ENCODE assay signal across 1 cellular context in the genomic region with DNA sequence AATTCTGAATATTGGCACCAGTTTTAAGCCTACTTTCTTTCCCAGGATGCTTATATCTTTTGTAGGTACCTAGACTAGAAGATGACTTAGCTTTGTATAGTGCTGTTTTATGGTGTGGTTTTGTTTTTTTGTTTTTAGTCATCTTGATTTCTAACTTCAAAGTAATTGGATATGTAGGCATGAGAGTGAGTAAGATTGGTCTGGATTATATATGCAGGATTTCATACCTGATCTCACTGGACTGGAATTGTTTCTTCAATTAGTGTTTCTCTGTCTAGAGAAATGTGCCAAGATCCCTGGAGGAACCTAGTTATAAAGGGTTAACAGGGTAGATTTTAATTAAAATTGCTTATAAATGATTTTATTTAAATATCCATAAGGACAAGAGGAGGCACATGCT.
TF ChIP-seq lines count a peak whose summit lies in the region.

No MANE protein-coding gene starts in this region.

TF ChIP-seq in IMR-90, 13 proteins besides CTCF, POLR2A, EP300 and RAD21:
- TF ChIP-seq CEBPB (IDR thresholded peaks at IDR 0.05; ENCODE audit: low read depth, low read length), result no peak
- no peak for TF ChIP-seq CHD1 (IDR thresholded peaks at IDR 0.05; ENCODE audit: low read depth, low read length)
- no peak for TF ChIP-seq NFE2L2 (IDR thresholded peaks at IDR 0.05; ENCODE audit: low read depth, low read length)
- no peak for TF ChIP-seq USF2 (IDR thresholded peaks at IDR 0.05; ENCODE audit: low read depth, low read length)
- TF ChIP-seq BHLHE40 (IDR thresholded peaks at IDR 0.05; ENCODE audit: low read depth, low read length), result no peak
- no peak for TF ChIP-seq FOS (IDR thresholded peaks at IDR 0.05; ENCODE audit: low read depth, low read length)
- no peak for TF ChIP-seq MAZ (IDR thresholded peaks at IDR 0.05; ENCODE audit: borderline replicate concordance, low read depth, low read length)
- TF ChIP-seq RCOR1 (IDR thresholded peaks at IDR 0.05; ENCODE audit: insufficient replicate concordance, low read length), result no peak
- no peak for TF ChIP-seq MAFK (IDR thresholded peaks at IDR 0.05; ENCODE audit: low read depth, low read length)
- TF ChIP-seq MXI1 (IDR thresholded peaks at IDR 0.05; ENCODE audit: borderline replicate concordance, low read depth, low read length), result no peak
